In genomic region chr2:207103132-207103531, GRCh38 we compare ENCODE assay signal across 2 cellular contexts.
TF ChIP-seq lines count a peak whose summit lies in the region.

No MANE protein-coding gene starts in this region.

TF ChIP-seq in WTC11, 78 proteins besides CTCF, POLR2A, EP300 and RAD21 (continued from another document and continues in another):
- no peak for TF ChIP-seq PRDM15 (CRISPR knock-in tag; IDR thresholded peaks at IDR 0.05)
- no peak for TF ChIP-seq ZNF138 (CRISPR knock-in tag; conservative IDR thresholded peaks at IDR 0.05)
- TF ChIP-seq ATF3 (CRISPR knock-in tag; conservative IDR thresholded peaks at IDR 0.05), result no peak
- TF ChIP-seq, protein P1, sequence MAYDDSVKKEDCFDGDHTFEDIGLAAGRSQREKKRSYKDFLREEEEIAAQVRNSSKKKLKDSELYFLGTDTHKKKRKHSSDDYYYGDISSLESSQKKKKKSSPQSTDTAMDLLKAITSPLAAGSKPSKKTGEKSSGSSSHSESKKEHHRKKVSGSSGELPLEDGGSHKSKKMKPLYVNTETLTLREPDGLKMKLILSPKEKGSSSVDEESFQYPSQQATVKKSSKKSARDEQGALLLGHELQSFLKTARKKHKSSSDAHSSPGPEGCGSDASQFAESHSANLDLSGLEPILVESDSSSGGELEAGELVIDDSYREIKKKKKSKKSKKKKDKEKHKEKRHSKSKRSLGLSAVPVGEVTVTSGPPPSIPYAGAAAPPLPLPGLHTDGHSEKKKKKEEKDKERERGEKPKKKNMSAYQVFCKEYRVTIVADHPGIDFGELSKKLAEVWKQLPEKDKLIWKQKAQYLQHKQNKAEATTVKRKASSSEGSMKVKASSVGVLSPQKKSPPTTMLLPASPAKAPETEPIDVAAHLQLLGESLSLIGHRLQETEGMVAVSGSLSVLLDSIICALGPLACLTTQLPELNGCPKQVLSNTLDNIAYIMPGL (CRISPR knock-in tag; IDR thresholded peaks at IDR 0.05), result no peak
- TF ChIP-seq, protein P2, sequence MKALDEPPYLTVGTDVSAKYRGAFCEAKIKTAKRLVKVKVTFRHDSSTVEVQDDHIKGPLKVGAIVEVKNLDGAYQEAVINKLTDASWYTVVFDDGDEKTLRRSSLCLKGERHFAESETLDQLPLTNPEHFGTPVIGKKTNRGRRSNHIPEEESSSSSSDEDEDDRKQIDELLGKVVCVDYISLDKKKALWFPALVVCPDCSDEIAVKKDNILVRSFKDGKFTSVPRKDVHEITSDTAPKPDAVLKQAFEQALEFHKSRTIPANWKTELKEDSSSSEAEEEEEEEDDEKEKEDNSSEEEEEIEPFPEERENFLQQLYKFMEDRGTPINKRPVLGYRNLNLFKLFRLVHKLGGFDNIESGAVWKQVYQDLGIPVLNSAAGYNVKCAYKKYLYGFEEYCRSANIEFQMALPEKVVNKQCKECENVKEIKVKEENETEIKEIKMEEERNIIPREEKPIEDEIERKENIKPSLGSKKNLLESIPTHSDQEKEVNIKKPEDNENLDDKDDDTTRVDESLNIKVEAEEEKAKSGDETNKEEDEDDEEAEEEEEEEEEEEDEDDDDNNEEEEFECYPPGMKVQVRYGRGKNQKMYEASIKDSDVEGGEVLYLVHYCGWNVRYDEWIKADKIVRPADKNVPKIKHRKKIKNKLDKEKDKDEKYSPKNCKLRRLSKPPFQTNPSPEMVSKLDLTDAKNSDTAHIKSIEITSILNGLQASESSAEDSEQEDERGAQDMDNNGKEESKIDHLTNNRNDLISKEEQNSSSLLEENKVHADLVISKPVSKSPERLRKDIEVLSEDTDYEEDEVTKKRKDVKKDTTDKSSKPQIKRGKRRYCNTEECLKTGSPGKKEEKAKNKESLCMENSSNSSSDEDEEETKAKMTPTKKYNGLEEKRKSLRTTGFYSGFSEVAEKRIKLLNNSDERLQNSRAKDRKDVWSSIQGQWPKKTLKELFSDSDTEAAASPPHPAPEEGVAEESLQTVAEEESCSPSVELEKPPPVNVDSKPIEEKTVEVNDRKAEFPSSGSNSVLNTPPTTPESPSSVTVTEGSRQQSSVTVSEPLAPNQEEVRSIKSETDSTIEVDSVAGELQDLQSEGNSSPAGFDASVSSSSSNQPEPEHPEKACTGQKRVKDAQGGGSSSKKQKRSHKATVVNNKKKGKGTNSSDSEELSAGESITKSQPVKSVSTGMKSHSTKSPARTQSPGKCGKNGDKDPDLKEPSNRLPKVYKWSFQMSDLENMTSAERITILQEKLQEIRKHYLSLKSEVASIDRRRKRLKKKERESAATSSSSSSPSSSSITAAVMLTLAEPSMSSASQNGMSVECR (CRISPR knock-in tag; IDR thresholded peaks at IDR 0.05; ENCODE audit: borderline replicate concordance), result no peak
- no peak for TF ChIP-seq TEAD4 (CRISPR knock-in tag; IDR thresholded peaks at IDR 0.05)
- TF ChIP-seq, protein P3, sequence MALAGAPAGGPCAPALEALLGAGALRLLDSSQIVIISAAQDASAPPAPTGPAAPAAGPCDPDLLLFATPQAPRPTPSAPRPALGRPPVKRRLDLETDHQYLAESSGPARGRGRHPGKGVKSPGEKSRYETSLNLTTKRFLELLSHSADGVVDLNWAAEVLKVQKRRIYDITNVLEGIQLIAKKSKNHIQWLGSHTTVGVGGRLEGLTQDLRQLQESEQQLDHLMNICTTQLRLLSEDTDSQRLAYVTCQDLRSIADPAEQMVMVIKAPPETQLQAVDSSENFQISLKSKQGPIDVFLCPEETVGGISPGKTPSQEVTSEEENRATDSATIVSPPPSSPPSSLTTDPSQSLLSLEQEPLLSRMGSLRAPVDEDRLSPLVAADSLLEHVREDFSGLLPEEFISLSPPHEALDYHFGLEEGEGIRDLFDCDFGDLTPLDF (CRISPR knock-in tag; IDR thresholded peaks at IDR 0.05), result no peak
- TF ChIP-seq ATF1 (CRISPR knock-in tag; IDR thresholded peaks at IDR 0.05), result no peak

TF ChIP-seq in neural cell, 6 proteins besides CTCF, POLR2A, EP300 and RAD21:
- TF ChIP-seq, protein P4, sequence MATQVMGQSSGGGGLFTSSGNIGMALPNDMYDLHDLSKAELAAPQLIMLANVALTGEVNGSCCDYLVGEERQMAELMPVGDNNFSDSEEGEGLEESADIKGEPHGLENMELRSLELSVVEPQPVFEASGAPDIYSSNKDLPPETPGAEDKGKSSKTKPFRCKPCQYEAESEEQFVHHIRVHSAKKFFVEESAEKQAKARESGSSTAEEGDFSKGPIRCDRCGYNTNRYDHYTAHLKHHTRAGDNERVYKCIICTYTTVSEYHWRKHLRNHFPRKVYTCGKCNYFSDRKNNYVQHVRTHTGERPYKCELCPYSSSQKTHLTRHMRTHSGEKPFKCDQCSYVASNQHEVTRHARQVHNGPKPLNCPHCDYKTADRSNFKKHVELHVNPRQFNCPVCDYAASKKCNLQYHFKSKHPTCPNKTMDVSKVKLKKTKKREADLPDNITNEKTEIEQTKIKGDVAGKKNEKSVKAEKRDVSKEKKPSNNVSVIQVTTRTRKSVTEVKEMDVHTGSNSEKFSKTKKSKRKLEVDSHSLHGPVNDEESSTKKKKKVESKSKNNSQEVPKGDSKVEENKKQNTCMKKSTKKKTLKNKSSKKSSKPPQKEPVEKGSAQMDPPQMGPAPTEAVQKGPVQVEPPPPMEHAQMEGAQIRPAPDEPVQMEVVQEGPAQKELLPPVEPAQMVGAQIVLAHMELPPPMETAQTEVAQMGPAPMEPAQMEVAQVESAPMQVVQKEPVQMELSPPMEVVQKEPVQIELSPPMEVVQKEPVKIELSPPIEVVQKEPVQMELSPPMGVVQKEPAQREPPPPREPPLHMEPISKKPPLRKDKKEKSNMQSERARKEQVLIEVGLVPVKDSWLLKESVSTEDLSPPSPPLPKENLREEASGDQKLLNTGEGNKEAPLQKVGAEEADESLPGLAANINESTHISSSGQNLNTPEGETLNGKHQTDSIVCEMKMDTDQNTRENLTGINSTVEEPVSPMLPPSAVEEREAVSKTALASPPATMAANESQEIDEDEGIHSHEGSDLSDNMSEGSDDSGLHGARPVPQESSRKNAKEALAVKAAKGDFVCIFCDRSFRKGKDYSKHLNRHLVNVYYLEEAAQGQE (IDR thresholded peaks at IDR 0.05; ENCODE audit: borderline replicate concordance), result no peak
- no peak for TF ChIP-seq TAF1 (IDR thresholded peaks at IDR 0.05; ENCODE audit: low read depth)
- TF ChIP-seq SMC3 (conservative IDR thresholded peaks at IDR 0.05; ENCODE audit: poor library complexity), result no peak
- TF ChIP-seq EZH2 (IDR thresholded peaks at IDR 0.05; ENCODE audit: borderline replicate concordance, insufficient read depth, low read length, poor library complexity, severe bottlenecking), result no peak
- peak; percentile 31 for TF ChIP-seq POLR2AphosphoS5 (IDR thresholded peaks at IDR 0.05)
- TF ChIP-seq MXI1 (conservative IDR thresholded peaks at IDR 0.05; ENCODE audit: poor library complexity, severe bottlenecking), result no peak
